ENCODE assay signal across 9 cellular contexts in genomic region chr4:39354178-39354503, GRCh38. TPM values are rescaled to one million over a fixed set of nuclear protein-coding genes. Genes with fewer than 3 reads are reported as not detected.
DNase-seq lines count a peak whose midpoint lies in the region; ATAC-seq, FAIRE-seq and TF ChIP-seq lines count a peak whose summit lies in the region.
"Had no signal": no experiment of that assay in that cellular context is flagged by ENCODE, and none has a peak within 500 bp of the region (broad histone marks: within the 10 kb centered on the region; RNA-seq: fewer than 3 reads in every experiment).

No MANE protein-coding gene starts in this region.

- H3K36me3 ChIP-seq in CD4-positive, alpha-beta memory T cell (ENCODE audit: insufficient read depth, low read length): peaks cover 5% of the 10 kb centered on the region
- H3K36me3 ChIP-seq in OCI-LY3 (replicated peaks; ENCODE audit: low read depth, low read length): peaks cover 43% of the 10 kb centered on the region
- no peaks in the 10 kb centered on the region for H3K36me3 ChIP-seq in endothelial cell of umbilical vein (ENCODE audit: control insufficient read depth in 2 of 2, extremely low read depth in 1 of 2, insufficient read depth in 2 of 2, low read length in 2 of 2)
- no peaks in the 10 kb centered on the region for H3K36me3 ChIP-seq in ovary

- FAIRE-seq in endothelial cell of umbilical vein (lab: Jason Lieb, UNC) (no peak), frontal cortex (lab: Jason Lieb, UNC) (no peak)

- intact Hi-C loops in CD4-positive, alpha-beta memory T cell (cut with micrococcal nuclease): loop anchor here (10.0 kb wide), 2 partner anchors 621 to 841 kb away; partner anchors contain the start of genes PDS5A and RHOH
- intact Hi-C loops in endothelial cell of umbilical vein (cut with micrococcal nuclease) (loop anchor here (5.0 kb wide), 1 partner anchor 97 kb away; no protein-coding TSS in a partner anchor), ovary (cut with DNase I) (no loop called here), posterior vena cava (cut with DNase I) (no loop called here)

- H3K9ac ChIP-seq in OCI-LY3 (ENCODE audit: low read length) (peak overlapping the region; percentile 43; the same call in 1 of the 2 replicates), endothelial cell of umbilical vein (replicated peaks; ENCODE audit: extremely low read depth, insufficient read depth, low read length) (peak overlapping the region; percentile 94)

- H3K27me3 Mint-ChIP-seq in CD4-positive, alpha-beta memory T cell: no peaks in the 10 kb centered on the region

- H3K4me2 ChIP-seq in OCI-LY3 (ENCODE audit: low read length) (peak overlapping the region; percentile 80), endothelial cell of umbilical vein (ENCODE audit: insufficient read depth, low read length) (peak overlapping the region; percentile 98)

- 2 to 9% (median 3%) methylated on average over 1 of the region's 1 CpG for WGBS in ovary, 3 donors

- no peak overlapping the region for H2AFZ ChIP-seq in OCI-LY3 (ENCODE audit: low read depth, low read length)
- H2AFZ ChIP-seq in endothelial cell of umbilical vein (ENCODE audit: low read depth, low read length): peak overlapping the region; percentile 13

- H4K20me1 ChIP-seq in OCI-LY3 (ENCODE audit: insufficient read depth, low read length): peaks cover 60% of the 10 kb centered on the region
- no peaks in the 10 kb centered on the region for H4K20me1 ChIP-seq in endothelial cell of umbilical vein (replicated peaks; ENCODE audit: control insufficient read depth, extremely low read depth, insufficient read depth, low read length)

- no peak for TF ChIP-seq EP300 in ovary (IDR thresholded peaks at IDR 0.05)

- no peaks in the 10 kb centered on the region for H3K9me3 ChIP-seq in CD4-positive, alpha-beta memory T cell (ENCODE audit: control insufficient read depth in 1 of 2, low read length in 2 of 2)
- H3K9me3 ChIP-seq in OCI-LY3 (ENCODE audit: insufficient read depth, low read length) (peaks cover 4% of the 10 kb centered on the region; the same call in 1 of the 2 replicates), endothelial cell of umbilical vein (replicated peaks; ENCODE audit: control insufficient read depth, insufficient read depth, low read length) (no peaks in the 10 kb centered on the region), ovary (no peaks in the 10 kb centered on the region)

- peak overlapping the region; percentile 73 for H3K27ac ChIP-seq in CD4-positive, alpha-beta memory T cell (ENCODE audit: low read depth, low read length)
- peak overlapping the region; percentile 87 for H3K27ac ChIP-seq in OCI-LY3 (ENCODE audit: low read length)
- peak overlapping the region; percentile 92 for H3K27ac ChIP-seq in endothelial cell of umbilical vein (ENCODE audit: insufficient read depth, low read depth, low read length)
- H3K27ac ChIP-seq in ovary: peak overlapping the region in 1 of 2 donors; percentile 25

- peaks cover 21 to 22% of the 10 kb centered on the region in 2 donors for H3K36me3 Mint-ChIP-seq in CD4-positive, alpha-beta memory T cell

- TF ChIP-seq POLR2A in endothelial cell of umbilical vein (IDR thresholded peaks at IDR 0.05; ENCODE audit: low read depth, low read length) (no peak), ovary (IDR thresholded peaks at IDR 0.05) (no peak)

- dilution Hi-C loops in endothelial cell of umbilical vein (cut with MboI; ENCODE audit: extremely low pct_ligation_motif_present, low sequenced_read_pairs): no loop called here

- peak overlapping the region; percentile 91 to 98 (median 94) for H3K27ac Mint-ChIP-seq in CD4-positive, alpha-beta memory T cell

- CTCF ChIA-PET in CD4-positive, alpha-beta memory T cell (lab: Charles Lee; ENCODE audit: partially characterized antibody): interaction anchor here (1.1 kb wide), 1 partner anchor 12 kb away, joined by 7 read pairs; the partner anchor contains the start of gene RFC1
- CTCF ChIA-PET in endothelial cell of umbilical vein (lab: Charles Lee): interaction anchor here (1.4 kb wide), 1 partner anchor 14 kb away, joined by 3 read pairs; no protein-coding TSS in a partner anchor

- H3K79me2 ChIP-seq in OCI-LY3 (ENCODE audit: low read length) (peaks cover 76% of the 10 kb centered on the region), endothelial cell of umbilical vein (ENCODE audit: control insufficient read depth, insufficient read depth, low read length) (peaks cover 61% of the 10 kb centered on the region)

- H3K9me3 Mint-ChIP-seq in CD4-positive, alpha-beta memory T cell: peaks cover 2 to 12% (median 3%) of the 10 kb centered on the region in 8 donors

- TF ChIP-seq CTCF in OCI-LY3 (IDR thresholded peaks at IDR 0.05; ENCODE audit: low read depth, low read length) (no peak), endothelial cell of umbilical vein (IDR thresholded peaks at IDR 0.05; ENCODE audit: extremely low read depth in 1 of 2, insufficient read depth in 1 of 2, low read depth in 1 of 2, low read length in 2 of 2) (no peak), ovary (IDR thresholded peaks at IDR 0.05) (no peak)

- POLR2A ChIA-PET in CD4-positive, alpha-beta memory T cell (lab: Charles Lee; ENCODE audit: partially characterized antibody): interaction anchor here (0.8 to 4.6 kb wide), 7 partner anchors 8 to 105 kb away, joined by 3 to 52 read pairs (median 6); partner anchors contain the start of genes LIAS, RFC1 and RPL9
- POLR2A ChIA-PET in endothelial cell of umbilical vein (lab: Charles Lee): interaction anchor here (0.7 to 0.9 kb wide), 3 partner anchors 29 to 133 kb away, joined by 3 to 9 read pairs (median 4); partner anchors contain the start of gene KLB

- no peaks in the 10 kb centered on the region for H3K27me3 ChIP-seq in CD4-positive, alpha-beta memory T cell (ENCODE audit: insufficient read depth, low read length)
- H3K27me3 ChIP-seq in OCI-LY3 (ENCODE audit: low read depth, low read length) (no peaks in the 10 kb centered on the region), endothelial cell of umbilical vein (ENCODE audit: control insufficient read depth in 2 of 2, insufficient read depth in 2 of 2, low read length in 2 of 2) (no peaks in the 10 kb centered on the region), ovary (no peaks in the 10 kb centered on the region)

- no peaks in the 10 kb centered on the region for H3K9me1 ChIP-seq in endothelial cell of umbilical vein (replicated peaks; ENCODE audit: control insufficient read depth, extremely low read depth, insufficient read depth, low read length)

- TSS peak; percentile 68 for BruUV-seq in endothelial cell of umbilical vein (replicated peaks; lab: Mats Ljungman, UMichigan)

- H3K4me1 ChIP-seq in CD4-positive, alpha-beta memory T cell (ENCODE audit: insufficient read depth, low read length): peaks cover 58% of the 10 kb centered on the region
- peaks cover 65% of the 10 kb centered on the region for H3K4me1 ChIP-seq in OCI-LY3 (ENCODE audit: low read length)
- H3K4me1 ChIP-seq in endothelial cell of umbilical vein (ENCODE audit: control insufficient read depth, extremely low read depth, insufficient read depth, low read length): peaks cover 10% of the 10 kb centered on the region
- peaks cover 5% of the 10 kb centered on the region for H3K4me1 ChIP-seq in ovary (ENCODE audit: insufficient read depth)

- peaks cover 41 to 77% (median 54%) of the 10 kb centered on the region in 4 donors for H3K4me1 Mint-ChIP-seq in CD4-positive, alpha-beta memory T cell

- no peak for DNase-seq in CD4-positive, alpha-beta memory T cell
- no peak for DNase-seq in endothelial cell of umbilical vein (ENCODE audit: low read depth, low spot score)
- DNase-seq in ovary: no peak
- no peak for DNase-seq in frontal cortex (ENCODE audit: low spot score in 2 of 2)
- no peak for DNase-seq in NCI-H128 (lab: John Stamatoyannopoulos, UW; ENCODE audit: unreplicated experiment)
- no peak for DNase-seq in posterior vena cava (ENCODE audit: low spot score)
- DNase-seq: NCI-H1092 had no signal

- peak overlapping the region; percentile 3 to 61 for H3K4me3 ChIP-seq in CD4-positive, alpha-beta memory T cell (ENCODE audit: low read length in 2 of 2)
- H3K4me3 ChIP-seq in OCI-LY3 (ENCODE audit: low read length): peak overlapping the region; percentile 63
- H3K4me3 ChIP-seq in endothelial cell of umbilical vein (replicated peaks in 1 of 3; ENCODE audit: insufficient read depth in 1 of 3, low read depth in 1 of 3, low read length in 3 of 3): peak overlapping the region in 2 of 3 experiments; percentile 27 to 73
- peak overlapping the region; percentile 11 for H3K4me3 ChIP-seq in ovary

- ATAC-seq in GM21367 (IDR thresholded peaks at IDR 0.05; ENCODE audit: unreplicated experiment): no peak

- H3K4me3 Mint-ChIP-seq in CD4-positive, alpha-beta memory T cell: peak overlapping the region; percentile 79 to 92 (median 84)

TF ChIP-seq in endothelial cell of umbilical vein, 7 proteins besides CTCF, POLR2A, EP300 and RAD21 (continues in another document):
- TF ChIP-seq POLR2AphosphoS5 (IDR thresholded peaks at IDR 0.05; ENCODE audit: insufficient read depth, low read depth, low read length): no peak

RNA-seq across cellular contexts. Expression of gene RFC1, which starts 12.0 kb away (rescaled TPM):
- 10 to 100 TPM; 62.5 to 70.6 TPM for total RNA-seq in CD4-positive, alpha-beta memory T cell
- polyA plus RNA-seq in CD4-positive, alpha-beta memory T cell: 10 to 100 TPM in 1 of 2 donors, 1 to 10 TPM in 1; 6.2 to 46.2 TPM
- total RNA-seq in endothelial cell of umbilical vein (56.2 and 57.1 TPM in 2 replicates), ovary (10 to 100 TPM; 27.4 to 54.1 (median 42.2) TPM), frontal cortex (55.0 TPM), posterior vena cava (10 to 100 TPM; 33.1 to 40.4 TPM)
- polyA plus RNA-seq in endothelial cell of umbilical vein (11.5 and 12.9 TPM in 2 replicates), ovary (10 to 100 TPM; 27.5 to 44.8 TPM)
- 27.1 and 30.9 TPM in 2 replicates for polyA plus RNA-seq in endothelial cell of umbilical vein (2011; cell fraction: cytosol; rRNA removed)
- polyA plus RNA-seq in endothelial cell of umbilical vein (2011; cell fraction: nucleus; rRNA removed): 42.4 and 47.1 TPM in 2 replicates
- polyA plus RNA-seq in endothelial cell of umbilical vein (2012): 20.8 and 31.7 TPM in 2 replicates
- 46.9 and 49.5 TPM in 2 replicates for polyA minus RNA-seq in endothelial cell of umbilical vein
- 48.4 TPM for polyA minus RNA-seq in endothelial cell of umbilical vein (2011; cell fraction: cytosol; rRNA and poly(A)+ RNA removed)
- polyA minus RNA-seq in endothelial cell of umbilical vein (2011; cell fraction: nucleus; rRNA and poly(A)+ RNA removed): 26.1 and 38.1 TPM in 2 replicates

RNA-seq across cellular contexts. Expression of gene KLB, which starts 52.6 kb away (rescaled TPM):
- not detected for total RNA-seq in CD4-positive, alpha-beta memory T cell
- under 1 TPM in 1 of 2 donors, not detected in 1; 0.06 TPM for polyA plus RNA-seq in CD4-positive, alpha-beta memory T cell
- not detected in 2 replicates for total RNA-seq in endothelial cell of umbilical vein
- 0.01 and 0.02 TPM in 2 replicates for polyA plus RNA-seq in endothelial cell of umbilical vein
- 0.01 and 0.03 TPM in 2 replicates for polyA plus RNA-seq in endothelial cell of umbilical vein (2011; cell fraction: cytosol; rRNA removed)
- polyA plus RNA-seq in endothelial cell of umbilical vein (2011; cell fraction: nucleus; rRNA removed): not detected in 2 replicates
- 0.03 TPM in 1 of 2 replicates, not detected in the other for polyA plus RNA-seq in endothelial cell of umbilical vein (2012)
- polyA minus RNA-seq in endothelial cell of umbilical vein: not detected in 2 replicates
- not detected for polyA minus RNA-seq in endothelial cell of umbilical vein (2011; cell fraction: cytosol; rRNA and poly(A)+ RNA removed)
- not detected in 2 replicates for polyA minus RNA-seq in endothelial cell of umbilical vein (2011; cell fraction: nucleus; rRNA and poly(A)+ RNA removed)
- under 1 TPM in 2 of 7 donors, not detected in 5; under 0.01 to 0.08 TPM for total RNA-seq in ovary
- polyA plus RNA-seq in ovary: under 1 TPM; 0.01 to 0.07 TPM
- under 0.01 TPM for total RNA-seq in frontal cortex
- total RNA-seq in posterior vena cava: not detected

Comparison
In these comparisons a context has a peak if more than half of its experiments do, and no peak if none do; other contexts are left out.
1. H3K4me3 ChIP-seq: peak in every context shown above with its lines; median percentile 63 in OCI-LY3; 50 in endothelial cell of umbilical vein; 32 in CD4-positive, alpha-beta memory T cell; 11 in ovary.
2. intact Hi-C loops: an anchor here in CD4-positive, alpha-beta memory T cell (10.0 kb wide) and endothelial cell of umbilical vein (5.0 kb wide); none called in ovary and posterior vena cava.